ENCODE assay signal across 13 cellular contexts in the genomic region with DNA sequence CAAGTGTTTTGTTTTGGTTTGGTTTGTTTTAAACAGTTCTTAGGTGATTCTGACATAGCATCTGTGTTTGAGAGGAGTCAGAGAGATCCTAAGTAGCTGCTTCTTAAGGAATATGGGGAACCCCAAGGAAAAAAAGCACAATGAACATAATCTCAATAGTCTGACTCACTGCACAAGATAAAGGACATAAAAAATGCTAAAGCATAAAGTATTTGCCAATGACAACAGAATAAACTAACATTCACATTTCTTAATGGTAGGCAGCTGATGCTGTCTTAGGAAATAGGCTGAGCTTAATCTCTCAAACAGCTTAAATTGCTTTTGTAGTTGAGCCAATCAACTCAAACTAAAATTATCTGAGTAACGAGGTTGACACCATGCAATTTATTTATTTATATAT. TPM values are rescaled to one million over a fixed set of nuclear protein-coding genes. Genes with fewer than 3 reads are reported as not detected.
DNase-seq lines count a peak whose midpoint lies in the region; ATAC-seq, FAIRE-seq and TF ChIP-seq lines count a peak whose summit lies in the region.
"Had no signal": no experiment of that assay in that cellular context is flagged by ENCODE, and none has a peak within 500 bp of the region (broad histone marks: within the 10 kb centered on the region; RNA-seq: fewer than 3 reads in every experiment).

No MANE protein-coding gene starts in this region.

- no peaks in the 10 kb centered on the region for H3K9me3 Mint-ChIP-seq in chondrocyte (ENCODE audit: low read depth)
- H3K9me3 Mint-ChIP-seq: naive thymus-derived CD8-positive, alpha-beta T cell had no signal

- no peak overlapping the region for H3K4me3 Mint-ChIP-seq in chondrocyte (ENCODE audit: unreplicated experiment)
- H3K4me3 Mint-ChIP-seq: activated CD8-positive, alpha-beta memory T cell treated with anti-CD3 and anti-CD28 coated beads, Interleukin-2, amount 10 ng/mL, durations not matched to agents 7 days and 5 days had no signal

- DNase-seq in AG08396 (ENCODE audit: low spot score) = peak; percentile 18
- DNase-seq in HT1080 (ENCODE audit: low read depth) = peak; percentile 30
- no peak for DNase-seq in chondrocyte (ENCODE audit: low spot score)
- peak; percentile 39 for DNase-seq in kidney tubule cell (ENCODE audit: low spot score)
- DNase-seq in amygdala (lab: John Stamatoyannopoulos, UW) = no peak
- DNase-seq in NCI-H1105 treated with DMSO at 0.1 percent for 48 hours (lab: John Stamatoyannopoulos, UW) = no peak
- DNase-seq in frontal cortex (ENCODE audit: low spot score in 2 of 2) = no peak
- DNase-seq: activated CD8-positive, alpha-beta memory T cell treated with anti-CD3 and anti-CD28 coated beads, Interleukin-2, amount 10 ng/mL, durations not matched to agents 7 days and 5 days; activated naive CD4-positive, alpha-beta T cell treated with anti-CD3 and anti-CD28 coated beads, Interleukin-2, amount 50 U/mL, for 16 hours; DMS53; naive thymus-derived CD8-positive, alpha-beta T cell; testis had no signal

- no peaks in the 10 kb centered on the region for H3K27me3 Mint-ChIP-seq in chondrocyte (ENCODE audit: low read depth)
- H3K27me3 Mint-ChIP-seq: activated CD8-positive, alpha-beta memory T cell treated with anti-CD3 and anti-CD28 coated beads, Interleukin-2, amount 10 ng/mL, durations not matched to agents 7 days and 5 days; naive thymus-derived CD8-positive, alpha-beta T cell had no signal

- ATAC-seq in HG03095 (IDR thresholded peaks at IDR 0.05; ENCODE audit: unreplicated experiment) = no peak
- ATAC-seq: activated CD8-positive, alpha-beta memory T cell treated with anti-CD3 and anti-CD28 coated beads, Interleukin-2, amount 10 ng/mL, durations not matched to agents 7 days and 5 days; naive thymus-derived CD8-positive, alpha-beta T cell had no signal

- H3K4me1 Mint-ChIP-seq in chondrocyte (ENCODE audit: low read depth) = peaks cover 32% of the 10 kb centered on the region

- no peaks in the 10 kb centered on the region for H3K36me3 Mint-ChIP-seq in chondrocyte (ENCODE audit: low read depth)
- H3K36me3 Mint-ChIP-seq: activated CD8-positive, alpha-beta memory T cell treated with anti-CD3 and anti-CD28 coated beads, Interleukin-2, amount 10 ng/mL, durations not matched to agents 7 days and 5 days had no signal

- FAIRE-seq in frontal cortex (lab: Jason Lieb, UNC) = no peak

- TF ChIP-seq CTCF in chondrocyte (IDR thresholded peaks at IDR 0.05) = no peak

- H3K27ac Mint-ChIP-seq in chondrocyte (ENCODE audit: unreplicated experiment) = peak overlapping the region; percentile 79
- H3K27ac Mint-ChIP-seq: activated CD8-positive, alpha-beta memory T cell treated with anti-CD3 and anti-CD28 coated beads, Interleukin-2, amount 10 ng/mL, durations not matched to agents 7 days and 5 days had no signal

RNA-seq across cellular contexts. Expression of gene NCEH1, which starts 2.9 kb away (rescaled TPM):
- 49.9 and 72.2 TPM in 2 replicates for total RNA-seq in HT1080 (2014; rRNA removed; shearing (Covaris generic))
- polyA plus RNA-seq in HT1080 (2015; cell fraction: cytosol; rRNA removed) = 114 and 133 TPM in 2 replicates
- polyA plus RNA-seq in HT1080 (2015; cell fraction: nucleus; rRNA removed) = 152 and 161 TPM in 2 replicates
- 6.5 to 7.1 TPM (median 6.7 TPM) in 3 replicates for total RNA-seq in chondrocyte
- total RNA-seq in frontal cortex = 4.9 TPM

RNA-seq across cellular contexts. Expression of gene ECT2, which starts 42.6 kb away (rescaled TPM):
- total RNA-seq in HT1080 (2014; rRNA removed; shearing (Covaris generic)) = 102 and 114 TPM in 2 replicates
- 119 and 145 TPM in 2 replicates for polyA plus RNA-seq in HT1080 (2015; cell fraction: cytosol; rRNA removed)
- polyA plus RNA-seq in HT1080 (2015; cell fraction: nucleus; rRNA removed) = 242 and 285 TPM in 2 replicates
- total RNA-seq in chondrocyte (16.9 to 18.9 TPM (median 17.2 TPM) in 3 replicates), frontal cortex (11.8 TPM)

Comparison
In these comparisons a context has a peak if more than half of its experiments do, and no peak if none do; other contexts are left out.
1. DNase-seq: peak in AG08396 (single experiment), HT1080 (single experiment) and kidney tubule cell (single experiment); none in chondrocyte (single experiment), amygdala (0 of 56), NCI-H1105 treated with DMSO at 0.1 percent for 48 hours (single experiment) and frontal cortex (0 of 2).